ENCODE assay signal across 1 cellular context in the genomic region with DNA sequence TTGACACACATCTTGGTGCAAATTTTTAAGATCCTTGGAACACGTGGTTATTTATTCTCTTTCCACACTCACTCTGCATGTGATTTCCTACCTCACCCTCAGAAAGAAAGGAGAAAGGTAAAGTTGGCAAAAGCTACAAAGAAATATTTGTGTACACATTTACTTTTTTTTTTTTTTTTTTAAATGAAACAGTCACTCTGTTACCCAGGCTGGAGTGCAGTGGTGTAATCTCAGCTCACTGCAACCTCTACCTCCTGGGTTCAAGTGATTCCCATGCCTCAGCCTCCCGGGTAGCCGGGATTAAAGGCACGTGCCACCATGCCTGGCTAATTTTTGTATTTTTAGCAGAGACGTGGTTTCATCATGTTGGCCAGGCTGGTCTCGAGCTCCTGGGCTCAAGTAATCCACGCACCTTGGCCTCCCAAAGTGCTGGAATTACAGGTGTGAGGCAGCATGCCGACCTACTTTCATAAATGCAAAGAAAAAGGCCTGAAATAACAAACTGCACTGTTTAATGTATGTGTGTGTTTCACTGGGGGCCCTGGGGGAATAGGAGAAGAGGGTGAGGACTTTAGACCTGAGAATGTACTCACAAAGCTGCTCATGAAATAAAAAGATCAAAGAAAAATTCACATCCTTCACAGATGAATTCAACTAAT.
A peak's percentile ranks its signal among the peaks of the same experiment; 100 is the strongest.
TF ChIP-seq lines count a peak whose summit lies in the region.

No MANE protein-coding gene starts in this region.

TF ChIP-seq in HepG2, 621 proteins besides CTCF, POLR2A, EP300 and RAD21 (continued from another document and continues in another):
- TF ChIP-seq ZNF143 (CRISPR knock-in tag; IDR thresholded peaks at IDR 0.05) (no peak), ZNF33A (CRISPR knock-in tag; IDR thresholded peaks at IDR 0.05; ENCODE audit: borderline replicate concordance) (no peak), HMG20B (CRISPR knock-in tag; conservative IDR thresholded peaks at IDR 0.05) (no peak), ZNF891 (CRISPR knock-in tag; IDR thresholded peaks at IDR 0.05) (no peak), ZNF282 (IDR thresholded peaks at IDR 0.05; ENCODE audit: partially characterized antibody) (no peak), EED (CRISPR knock-in tag; IDR thresholded peaks at IDR 0.05) (no peak), ZNF354B (CRISPR knock-in tag; IDR thresholded peaks at IDR 0.05) (no peak), CBX2 (IDR thresholded peaks at IDR 0.05; ENCODE audit: low read depth, low read length) (no peak), CBX2 (CRISPR knock-in tag; IDR thresholded peaks at IDR 0.05; ENCODE audit: low read depth) (no peak), HOXA9 (CRISPR knock-in tag; IDR thresholded peaks at IDR 0.05; ENCODE audit: borderline replicate concordance) (no peak), MBD4 (IDR thresholded peaks at IDR 0.05; ENCODE audit: borderline replicate concordance, low read length) (no peak; the same call in 1 of the 2 replicates), KDM2A (CRISPR knock-in tag; IDR thresholded peaks at IDR 0.05; ENCODE audit: borderline replicate concordance, low read depth) (0 out of 2 replicates have a peak, but pooled peaks have one; percentile 32), LCORL (IDR thresholded peaks at IDR 0.05) (no peak), LCORL (CRISPR knock-in tag; IDR thresholded peaks at IDR 0.05) (no peak), ZBTB46 (CRISPR knock-in tag; IDR thresholded peaks at IDR 0.05; ENCODE audit: borderline replicate concordance) (no peak), SUZ12 (IDR thresholded peaks at IDR 0.05; ENCODE audit: low read depth, low read length) (no peak), ZSCAN31 (CRISPR knock-in tag; IDR thresholded peaks at IDR 0.05; ENCODE audit: low read depth) (no peak), ZNF563 (CRISPR knock-in tag; IDR thresholded peaks at IDR 0.05) (no peak), GABPB1 (CRISPR knock-in tag; IDR thresholded peaks at IDR 0.05) (no peak), RXRA (CRISPR knock-in tag; IDR thresholded peaks at IDR 0.05) (no peak), PRDM10 (CRISPR knock-in tag; IDR thresholded peaks at IDR 0.05; ENCODE audit: low read depth) (no peak), ZNF629 (CRISPR knock-in tag; conservative IDR thresholded peaks at IDR 0.05) (no peak), SAFB2 (CRISPR knock-in tag; IDR thresholded peaks at IDR 0.05; ENCODE audit: borderline replicate concordance, low read depth) (no peak), ZNF775 (CRISPR knock-in tag; IDR thresholded peaks at IDR 0.05; ENCODE audit: borderline replicate concordance) (no peak), CHD2 (IDR thresholded peaks at IDR 0.05; ENCODE audit: low read depth, low read length) (no peak), RFXANK (CRISPR knock-in tag; IDR thresholded peaks at IDR 0.05) (no peak), SMARCE1 (IDR thresholded peaks at IDR 0.05; ENCODE audit: borderline replicate concordance) (no peak), MED13 (CRISPR knock-in tag; IDR thresholded peaks at IDR 0.05) (no peak), PRDM15 (CRISPR knock-in tag; IDR thresholded peaks at IDR 0.05) (no peak), ZNF605 (CRISPR knock-in tag; IDR thresholded peaks at IDR 0.05) (no peak), ZNF660 (CRISPR knock-in tag; IDR thresholded peaks at IDR 0.05; ENCODE audit: borderline replicate concordance, low read depth) (no peak), ZNF232 (CRISPR knock-in tag; IDR thresholded peaks at IDR 0.05; ENCODE audit: borderline replicate concordance) (no peak), ZMAT3 (CRISPR knock-in tag; conservative IDR thresholded peaks at IDR 0.05) (no peak), SPEN (CRISPR knock-in tag; IDR thresholded peaks at IDR 0.05; ENCODE audit: low read depth) (0 out of 2 replicates have a peak, but pooled peaks have one; percentile 34), GPBP1L1 (CRISPR knock-in tag; IDR thresholded peaks at IDR 0.05) (no peak), NFATC3 (CRISPR knock-in tag; IDR thresholded peaks at IDR 0.05) (no peak), NCOR1 (IDR thresholded peaks at IDR 0.05; ENCODE audit: borderline replicate concordance, low read length) (peak; percentile 82; the same call in 1 of the 2 replicates), CSRNP2 (CRISPR knock-in tag; conservative IDR thresholded peaks at IDR 0.05; ENCODE audit: low read depth) (no peak)
- TF ChIP-seq, protein P1, sequence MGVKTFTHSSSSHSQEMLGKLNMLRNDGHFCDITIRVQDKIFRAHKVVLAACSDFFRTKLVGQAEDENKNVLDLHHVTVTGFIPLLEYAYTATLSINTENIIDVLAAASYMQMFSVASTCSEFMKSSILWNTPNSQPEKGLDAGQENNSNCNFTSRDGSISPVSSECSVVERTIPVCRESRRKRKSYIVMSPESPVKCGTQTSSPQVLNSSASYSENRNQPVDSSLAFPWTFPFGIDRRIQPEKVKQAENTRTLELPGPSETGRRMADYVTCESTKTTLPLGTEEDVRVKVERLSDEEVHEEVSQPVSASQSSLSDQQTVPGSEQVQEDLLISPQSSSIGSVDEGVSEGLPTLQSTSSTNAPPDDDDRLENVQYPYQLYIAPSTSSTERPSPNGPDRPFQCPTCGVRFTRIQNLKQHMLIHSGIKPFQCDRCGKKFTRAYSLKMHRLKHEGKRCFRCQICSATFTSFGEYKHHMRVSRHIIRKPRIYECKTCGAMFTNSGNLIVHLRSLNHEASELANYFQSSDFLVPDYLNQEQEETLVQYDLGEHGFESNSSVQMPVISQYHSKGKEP (CRISPR knock-in tag; IDR thresholded peaks at IDR 0.05) = no peak
- TF ChIP-seq, protein P2, sequence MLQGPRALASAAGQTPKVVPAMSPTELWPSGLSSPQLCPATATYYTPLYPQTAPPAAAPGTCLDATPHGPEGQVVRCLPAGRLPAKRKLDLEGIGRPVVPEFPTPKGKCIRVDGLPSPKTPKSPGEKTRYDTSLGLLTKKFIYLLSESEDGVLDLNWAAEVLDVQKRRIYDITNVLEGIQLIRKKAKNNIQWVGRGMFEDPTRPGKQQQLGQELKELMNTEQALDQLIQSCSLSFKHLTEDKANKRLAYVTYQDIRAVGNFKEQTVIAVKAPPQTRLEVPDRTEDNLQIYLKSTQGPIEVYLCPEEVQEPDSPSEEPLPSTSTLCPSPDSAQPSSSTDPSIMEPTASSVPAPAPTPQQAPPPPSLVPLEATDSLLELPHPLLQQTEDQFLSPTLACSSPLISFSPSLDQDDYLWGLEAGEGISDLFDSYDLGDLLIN (CRISPR knock-in tag; IDR thresholded peaks at IDR 0.05; ENCODE audit: borderline replicate concordance) = no peak
- TF ChIP-seq, protein P3, sequence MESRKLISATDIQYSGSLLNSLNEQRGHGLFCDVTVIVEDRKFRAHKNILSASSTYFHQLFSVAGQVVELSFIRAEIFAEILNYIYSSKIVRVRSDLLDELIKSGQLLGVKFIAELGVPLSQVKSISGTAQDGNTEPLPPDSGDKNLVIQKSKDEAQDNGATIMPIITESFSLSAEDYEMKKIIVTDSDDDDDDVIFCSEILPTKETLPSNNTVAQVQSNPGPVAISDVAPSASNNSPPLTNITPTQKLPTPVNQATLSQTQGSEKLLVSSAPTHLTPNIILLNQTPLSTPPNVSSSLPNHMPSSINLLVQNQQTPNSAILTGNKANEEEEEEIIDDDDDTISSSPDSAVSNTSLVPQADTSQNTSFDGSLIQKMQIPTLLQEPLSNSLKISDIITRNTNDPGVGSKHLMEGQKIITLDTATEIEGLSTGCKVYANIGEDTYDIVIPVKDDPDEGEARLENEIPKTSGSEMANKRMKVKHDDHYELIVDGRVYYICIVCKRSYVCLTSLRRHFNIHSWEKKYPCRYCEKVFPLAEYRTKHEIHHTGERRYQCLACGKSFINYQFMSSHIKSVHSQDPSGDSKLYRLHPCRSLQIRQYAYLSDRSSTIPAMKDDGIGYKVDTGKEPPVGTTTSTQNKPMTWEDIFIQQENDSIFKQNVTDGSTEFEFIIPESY (CRISPR knock-in tag; IDR thresholded peaks at IDR 0.05) = no peak
- TF ChIP-seq, protein P4, sequence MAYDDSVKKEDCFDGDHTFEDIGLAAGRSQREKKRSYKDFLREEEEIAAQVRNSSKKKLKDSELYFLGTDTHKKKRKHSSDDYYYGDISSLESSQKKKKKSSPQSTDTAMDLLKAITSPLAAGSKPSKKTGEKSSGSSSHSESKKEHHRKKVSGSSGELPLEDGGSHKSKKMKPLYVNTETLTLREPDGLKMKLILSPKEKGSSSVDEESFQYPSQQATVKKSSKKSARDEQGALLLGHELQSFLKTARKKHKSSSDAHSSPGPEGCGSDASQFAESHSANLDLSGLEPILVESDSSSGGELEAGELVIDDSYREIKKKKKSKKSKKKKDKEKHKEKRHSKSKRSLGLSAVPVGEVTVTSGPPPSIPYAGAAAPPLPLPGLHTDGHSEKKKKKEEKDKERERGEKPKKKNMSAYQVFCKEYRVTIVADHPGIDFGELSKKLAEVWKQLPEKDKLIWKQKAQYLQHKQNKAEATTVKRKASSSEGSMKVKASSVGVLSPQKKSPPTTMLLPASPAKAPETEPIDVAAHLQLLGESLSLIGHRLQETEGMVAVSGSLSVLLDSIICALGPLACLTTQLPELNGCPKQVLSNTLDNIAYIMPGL (CRISPR knock-in tag; IDR thresholded peaks at IDR 0.05; ENCODE audit: borderline replicate concordance in 1 of 2, low read depth in 1 of 2) = no peak
